In genomic region chr9:22040760-22041159, GRCh38 we compare ENCODE assay signal across 15 cellular contexts. TPM values are rescaled to one million over a fixed set of nuclear protein-coding genes. Genes with fewer than 3 reads are reported as not detected.
DNase-seq lines count a peak whose midpoint lies in the region; ATAC-seq and TF ChIP-seq lines count a peak whose summit lies in the region.
"Had no signal": no experiment of that assay in that cellular context is flagged by ENCODE, and none has a peak within 500 bp of the region (broad histone marks: within the 10 kb centered on the region; RNA-seq: fewer than 3 reads in every experiment).

No MANE protein-coding gene starts in this region.

- H3K27ac ChIP-seq in PC-3 (ENCODE audit: low read length): peak overlapping the region; percentile 95
- no peak overlapping the region for H3K27ac ChIP-seq in CD8-positive, alpha-beta memory T cell (ENCODE audit: low read depth, low read length)

- BruUV-seq in Calu3 (replicated peaks; lab: Mats Ljungman, UMichigan) (no TSS peak), PC-3 (replicated peaks; lab: Mats Ljungman, UMichigan) (TSS peak; percentile 87)

- H3K36me3 ChIP-seq in PC-3 (ENCODE audit: low read depth, low read length): no peaks in the 10 kb centered on the region
- H3K36me3 ChIP-seq in CD8-positive, alpha-beta memory T cell (ENCODE audit: insufficient read depth, low read length): no peaks in the 10 kb centered on the region

- DNase-seq in Calu3 (no peak), PC-3 (peak; percentile 66), osteocyte (ENCODE audit: extremely low spot score, unreplicated experiment) (no peak), inferior parietal cortex (ENCODE audit: extremely low spot score) (no peak), NCI-H82 (lab: John Stamatoyannopoulos, UW) (no peak), mucosa of gallbladder (ENCODE audit: low spot score) (no peak)
- DNase-seq in effector memory CD8-positive, alpha-beta T cell: no peak
- no peak for DNase-seq in CD8-positive, alpha-beta memory T cell
- DNase-seq: central memory CD4-positive, alpha-beta T cell; COR-L47; NCI-H1048; NCI-H510A treated with DMSO at 0.1 percent for 48 hours; SHP77 treated with DMSO at 0.1 percent for 48 hours; stimulated activated naive CD4-positive, alpha-beta T cell had no signal

- TF ChIP-seq CTCF in Calu3 (IDR thresholded peaks at IDR 0.05; ENCODE audit: unreplicated experiment): no peak
- TF ChIP-seq CTCF in PC-3 (conservative IDR thresholded peaks at IDR 0.05; ENCODE audit: low read depth, low read length): no peak
- no peak for TF ChIP-seq CTCF in osteocyte (IDR thresholded peaks at IDR 0.05)

- CTCF ChIA-PET in Calu3 (lab: Charles Lee): interaction anchor here (1.4 kb wide), 1 partner anchor 12 kb away, joined by 4 read pairs; no protein-coding TSS in a partner anchor
- CTCF ChIA-PET in PC-3 (lab: Charles Lee): interaction anchor here (0.5 to 1.8 kb wide), 2 partner anchors 32 to 46 kb away, joined by 3 to 7 read pairs; partner anchors contain the start of genes CDKN2B and CDKN2B-AS1
- CTCF ChIA-PET in CD8-positive, alpha-beta memory T cell (lab: Charles Lee): interaction anchor here (2.0 to 4.9 kb wide), 3 partner anchors 32 to 228 kb away, joined by 6 to 73 read pairs (median 16); partner anchors contain the start of gene CDKN2B

- H3K4me1 ChIP-seq in PC-3 (ENCODE audit: insufficient read depth, low read length): peaks cover 79% of the 10 kb centered on the region
- H3K4me1 ChIP-seq in CD8-positive, alpha-beta memory T cell (ENCODE audit: insufficient read depth, low read length): no peaks in the 10 kb centered on the region

- peak; percentile 72 for ATAC-seq in PC-3
- ATAC-seq in effector memory CD8-positive, alpha-beta T cell (replicated peaks): no peak
- ATAC-seq: left lobe of liver had no signal

- POLR2A ChIA-PET in PC-3 (lab: Charles Lee; ENCODE audit: unreplicated experiment): interaction anchor here (0.6 to 1.3 kb wide), 2 partner anchors 32 to 171 kb away, joined by 3 read pairs; partner anchors contain the start of gene CDKN2B
- POLR2A ChIA-PET in CD8-positive, alpha-beta memory T cell (lab: Charles Lee): no interaction called here

- H2AFZ ChIP-seq in PC-3 (ENCODE audit: low read length): no peak overlapping the region

- intact Hi-C loops in Calu3 (cut with micrococcal nuclease; ENCODE audit: unreplicated experiment): loop anchor here (5.0 kb wide), 2 partner anchors 62 to 102 kb away; no protein-coding TSS in a partner anchor
- intact Hi-C loops in PC-3 (cut with micrococcal nuclease): loop anchor here (5.0 kb wide), 3 partner anchors 33 to 202 kb away; partner anchors contain the start of gene CDKN2B

- peak overlapping the region; percentile 44 for H3K4me2 ChIP-seq in PC-3 (ENCODE audit: low read length)

- H3F3A ChIP-seq in PC-3 (ENCODE audit: low read length, unreplicated experiment): peaks cover 7% of the 10 kb centered on the region

- peaks cover 11% of the 10 kb centered on the region for H3K36me3 Mint-ChIP-seq in Calu3 (ENCODE audit: insufficient read depth, unreplicated experiment)
- no peaks in the 10 kb centered on the region for H3K36me3 Mint-ChIP-seq in effector memory CD8-positive, alpha-beta T cell (ENCODE audit: insufficient read depth)
- H3K36me3 Mint-ChIP-seq in osteocyte (ENCODE audit: unreplicated experiment): no peaks in the 10 kb centered on the region
- peaks cover 0 to 2% (median 0%) of the 10 kb centered on the region in 3 donors for H3K36me3 Mint-ChIP-seq in CD8-positive, alpha-beta memory T cell

- no peaks in the 10 kb centered on the region for H3K27me3 ChIP-seq in PC-3 (ENCODE audit: low read length)
- H3K27me3 ChIP-seq in CD8-positive, alpha-beta memory T cell (ENCODE audit: insufficient read depth, low read length, poor library complexity, severe bottlenecking): no peaks in the 10 kb centered on the region

- no peaks in the 10 kb centered on the region for H3K9me2 ChIP-seq in PC-3 (replicated peaks; ENCODE audit: low read length)

- H3K4me1 Mint-ChIP-seq in Calu3 (ENCODE audit: low read depth, unreplicated experiment) (peaks cover 26% of the 10 kb centered on the region), osteocyte (ENCODE audit: unreplicated experiment) (peaks cover 30% of the 10 kb centered on the region)
- H3K4me1 Mint-ChIP-seq in effector memory CD8-positive, alpha-beta T cell (ENCODE audit: low read depth in 2 of 2): peaks cover 0 to 2% of the 10 kb centered on the region in 2 donors
- peaks cover 3 to 18% (median 14%) of the 10 kb centered on the region in 3 donors for H3K4me1 Mint-ChIP-seq in CD8-positive, alpha-beta memory T cell

- H3K9me3 Mint-ChIP-seq in Calu3 (ENCODE audit: low read depth, unreplicated experiment) (no peaks in the 10 kb centered on the region), osteocyte (ENCODE audit: unreplicated experiment) (no peaks in the 10 kb centered on the region)
- H3K9me3 Mint-ChIP-seq in effector memory CD8-positive, alpha-beta T cell: no peaks in the 10 kb centered on the region
- no peaks in the 10 kb centered on the region for H3K9me3 Mint-ChIP-seq in CD8-positive, alpha-beta memory T cell

- peak overlapping the region; percentile 0; the same call in 1 of the 2 replicates for H3K4me3 ChIP-seq in PC-3 (ENCODE audit: low read length)
- H3K4me3 ChIP-seq in CD8-positive, alpha-beta memory T cell (ENCODE audit: low read length): no peak overlapping the region

- H3K27ac Mint-ChIP-seq in Calu3 (ENCODE audit: unreplicated experiment): peak overlapping the region; percentile 42
- peak overlapping the region; percentile 3 to 11 for H3K27ac Mint-ChIP-seq in effector memory CD8-positive, alpha-beta T cell
- H3K27ac Mint-ChIP-seq in osteocyte (ENCODE audit: unreplicated experiment): peak overlapping the region; percentile 77
- no peak overlapping the region for H3K27ac Mint-ChIP-seq in CD8-positive, alpha-beta memory T cell

- no peaks in the 10 kb centered on the region for H4K20me1 ChIP-seq in PC-3 (ENCODE audit: low read length)

- H3K27me3 Mint-ChIP-seq in Calu3 (ENCODE audit: unreplicated experiment): no peaks in the 10 kb centered on the region
- peaks cover 0 to 9% of the 10 kb centered on the region in 2 donors for H3K27me3 Mint-ChIP-seq in effector memory CD8-positive, alpha-beta T cell
- no peaks in the 10 kb centered on the region for H3K27me3 Mint-ChIP-seq in osteocyte (ENCODE audit: unreplicated experiment)
- H3K27me3 Mint-ChIP-seq in CD8-positive, alpha-beta memory T cell: peaks cover 0 to 5% of the 10 kb centered on the region in 2 donors

- no peaks in the 10 kb centered on the region for H3K79me2 ChIP-seq in PC-3 (ENCODE audit: low read length)

- no peak overlapping the region for H3K4me3 Mint-ChIP-seq in Calu3 (ENCODE audit: low read depth, unreplicated experiment)
- H3K4me3 Mint-ChIP-seq in effector memory CD8-positive, alpha-beta T cell: no peak overlapping the region
- no peak overlapping the region for H3K4me3 Mint-ChIP-seq in osteocyte (ENCODE audit: unreplicated experiment)
- H3K4me3 Mint-ChIP-seq in CD8-positive, alpha-beta memory T cell: no peak overlapping the region

- H3K9ac ChIP-seq in PC-3 (ENCODE audit: low read length): peak overlapping the region; percentile 66

- no peaks in the 10 kb centered on the region for H3K9me3 ChIP-seq in PC-3 (ENCODE audit: low read length)
- H3K9me3 ChIP-seq in CD8-positive, alpha-beta memory T cell (ENCODE audit: low read length): no peaks in the 10 kb centered on the region

RNA-seq across cellular contexts. Expression of gene CDKN2B, which starts 31.7 kb away (rescaled TPM):
- total RNA-seq in Calu3 (2022) (30.4 and 35.2 TPM in 2 replicates), PC-3 (2014; rRNA removed) (32.2 and 32.7 TPM in 2 replicates), osteocyte (22.9 and 23.3 TPM in 2 replicates), mucosa of gallbladder (2.5 TPM)
- under 1 TPM in 1 of 2 experiments, not detected in 1; 0.09 TPM for total RNA-seq in CD8-positive, alpha-beta memory T cell
- polyA plus RNA-seq in CD8-positive, alpha-beta memory T cell: 0.16 TPM

RNA-seq across cellular contexts. Expression of gene CDKN2B-AS1, which starts 46.2 kb away (rescaled TPM):
- total RNA-seq in Calu3 (2022): 8.9 and 10.5 TPM in 2 replicates
- 0.40 and 2.0 TPM in 2 replicates for total RNA-seq in PC-3 (2014; rRNA removed)
- total RNA-seq in osteocyte: 4.0 and 5.2 TPM in 2 replicates
- 0.55 TPM for total RNA-seq in mucosa of gallbladder
- total RNA-seq in CD8-positive, alpha-beta memory T cell: under 1 TPM; 0.58 to 0.74 TPM
- not detected for polyA plus RNA-seq in CD8-positive, alpha-beta memory T cell
- total RNA-seq: left lobe of liver had no signal

RNA-seq across cellular contexts. Expression of gene CDKN2A, which starts 46.6 kb away (rescaled TPM):
- total RNA-seq in Calu3 (2022) (257 and 284 TPM in 2 replicates), PC-3 (2014; rRNA removed) (273 and 293 TPM in 2 replicates), osteocyte (14.3 and 16.0 TPM in 2 replicates), mucosa of gallbladder (1.9 TPM)
- total RNA-seq in CD8-positive, alpha-beta memory T cell: 1 to 10 TPM; 3.9 to 4.1 TPM
- 6.8 TPM for polyA plus RNA-seq in CD8-positive, alpha-beta memory T cell

Comparison
In these comparisons a context has a peak if more than half of its experiments do, and no peak if none do; other contexts are left out.
1. H3K27ac Mint-ChIP-seq: peak in Calu3 (single experiment), effector memory CD8-positive, alpha-beta T cell (2 of 2) and osteocyte (single experiment); none in CD8-positive, alpha-beta memory T cell (0 of 8).
2. RNA of gene CDKN2A, which starts 46.6 kb away (total RNA-seq): 273 to 293 TPM in PC-3 and 257 to 284 TPM in Calu3; 14.3 to 16.0 TPM in osteocyte, 3.9 to 4.1 TPM in CD8-positive, alpha-beta memory T cell and 1.9 TPM in mucosa of gallbladder (single experiment); every median in the first group is over 10 times any median in the second.